8 cellular contexts compared by ENCODE assay signal in genomic region chr20:41078329-41078728, GRCh38. TPM values are rescaled to one million over a fixed set of nuclear protein-coding genes. Genes with fewer than 3 reads are reported as not detected.
DNase-seq lines count a peak whose midpoint lies in the region; ATAC-seq and TF ChIP-seq lines count a peak whose summit lies in the region.

No MANE protein-coding gene starts in this region.

- ATAC-seq in GM18873 (IDR thresholded peaks at IDR 0.05; ENCODE audit: low FRiP score, unreplicated experiment) = no peak
- no peak for ATAC-seq in HG03159 (IDR thresholded peaks at IDR 0.05; ENCODE audit: unreplicated experiment)

- H3K36me3 ChIP-seq in cardiac muscle cell = peaks cover 53% of the 10 kb centered on the region
- peaks cover 6 to 20% of the 10 kb centered on the region in 2 experiments for H3K36me3 ChIP-seq in trophoblast cell (ENCODE audit: control insufficient read depth in 1 of 2, insufficient read depth in 2 of 2, low read length in 2 of 2)

- H3K79me2 ChIP-seq in trophoblast cell (ENCODE audit: control insufficient read depth, insufficient read depth, low read length, poor library complexity) = no peaks in the 10 kb centered on the region

- no peak overlapping the region for H2AFZ ChIP-seq in trophoblast cell (ENCODE audit: insufficient read depth, low read length, poor library complexity)

- peak; percentile 54 to 76 for DNase-seq in cardiac muscle cell (ENCODE audit: low read depth in 1 of 2, low spot score in 1 of 2)
- no peak for DNase-seq in cardiac septum (ENCODE audit: low spot score)
- DNase-seq in SK-MEL-5 (ENCODE audit: low read depth, low spot score) = peak; percentile 52
- peak; percentile 51 for DNase-seq in fibroblast of mammary gland (ENCODE audit: low read depth)
- peak; percentile 8 to 83 for DNase-seq in trophoblast cell
- DNase-seq in central memory CD4-positive, alpha-beta T cell = no peak

- H3K79me1 ChIP-seq in trophoblast cell (ENCODE audit: low read length) = no peaks in the 10 kb centered on the region

- H3K4me3 ChIP-seq in cardiac muscle cell = no peak overlapping the region
- no peak overlapping the region for H3K4me3 ChIP-seq in fibroblast of mammary gland (ENCODE audit: control insufficient read depth, low read depth, low read length)
- no peak overlapping the region for H3K4me3 ChIP-seq in trophoblast cell (ENCODE audit: low read depth, low read length)

- H2BK5ac ChIP-seq in trophoblast cell (ENCODE audit: low read depth, low read length, poor library complexity) = no peak overlapping the region

- intact Hi-C loops in cardiac septum (cut with DNase I) = loop anchor here (2.0 to 5.0 kb wide), 2 partner anchors 51 to 88 kb away; partner anchors contain the start of gene TOP1

- no peak overlapping the region for H2AK5ac ChIP-seq in trophoblast cell (ENCODE audit: low read length)

- H3K27me3 ChIP-seq in cardiac muscle cell = no peaks in the 10 kb centered on the region
- H3K27me3 ChIP-seq in trophoblast cell (ENCODE audit: insufficient read depth, low read length) = no peaks in the 10 kb centered on the region

- H3K27ac ChIP-seq in cardiac muscle cell (peak overlapping the region; percentile 1), trophoblast cell (ENCODE audit: low read depth, low read length) (no peak overlapping the region)

- no peak overlapping the region for H3K9ac ChIP-seq in trophoblast cell (ENCODE audit: low read length)

- H4K8ac ChIP-seq in trophoblast cell (ENCODE audit: low read depth, low read length) = no peak overlapping the region

- H3K4me1 ChIP-seq in cardiac muscle cell (ENCODE audit: low read depth) = peaks cover 5% of the 10 kb centered on the region
- H3K4me1 ChIP-seq in trophoblast cell (ENCODE audit: control insufficient read depth in 1 of 2, insufficient read depth in 2 of 2, low read length in 2 of 2) = no peaks in the 10 kb centered on the region

- H3K4ac ChIP-seq in trophoblast cell (ENCODE audit: low read depth, low read length) = no peak overlapping the region

- no peak overlapping the region for H3K18ac ChIP-seq in trophoblast cell (ENCODE audit: low read length)

- H4K12ac ChIP-seq in trophoblast cell (ENCODE audit: low read depth, low read length) = no peak overlapping the region

- H3K4me2 ChIP-seq in trophoblast cell (ENCODE audit: low read length) = no peak overlapping the region

- in situ Hi-C loops in SK-MEL-5 (cut with HindIII; ENCODE audit: low pct_unique_long_range_greater_than_20kb, low sequenced_read_pairs) = no loop called here

- H4K91ac ChIP-seq in trophoblast cell (ENCODE audit: low read depth, low read length) = no peak overlapping the region

- H3K14ac ChIP-seq in trophoblast cell (ENCODE audit: low read length) = no peak overlapping the region

- TF ChIP-seq CTCF in cardiac muscle cell (IDR thresholded peaks at IDR 0.05; ENCODE audit: low read depth, low read length) (peak; percentile 66), fibroblast of mammary gland (conservative IDR thresholded peaks at IDR 0.05; ENCODE audit: control insufficient read depth, insufficient read depth, low read depth, low read length) (peak; percentile 52)

- H2BK12ac ChIP-seq in trophoblast cell (ENCODE audit: low read length) = no peak overlapping the region

- H3K23ac ChIP-seq in trophoblast cell (ENCODE audit: low read length) = no peak overlapping the region

- H3K9me3 ChIP-seq in cardiac muscle cell (ENCODE audit: low read depth) (no peaks in the 10 kb centered on the region), trophoblast cell (ENCODE audit: insufficient read depth, low read depth, low read length) (no peaks in the 10 kb centered on the region)

- no peak overlapping the region for H2BK120ac ChIP-seq in trophoblast cell (ENCODE audit: insufficient read depth, low read length, poor library complexity)

RNA-seq across cellular contexts. Expression of gene TOP1, which starts 49.7 kb away (rescaled TPM):
- total RNA-seq in cardiac muscle cell (12.4 and 21.5 TPM in 2 replicates), cardiac septum (23.5 TPM)
- 21.5 and 21.7 TPM in 2 replicates for polyA plus RNA-seq in cardiac muscle cell
- 16.1 and 20.0 TPM in 2 replicates for total RNA-seq in SK-MEL-5 (2014; rRNA removed; shearing (Covaris generic))
- 41.3 and 47.2 TPM in 2 replicates for polyA plus RNA-seq in SK-MEL-5 (2015; cell fraction: cytosol; rRNA removed)
- 31.2 and 33.4 TPM in 2 replicates for polyA plus RNA-seq in SK-MEL-5 (2015; cell fraction: nucleus; rRNA removed)
- polyA plus RNA-seq in trophoblast cell (2013) = 225 and 236 TPM in 2 replicates

RNA-seq across cellular contexts. Expression of gene PLCG1, which starts 59.0 kb away (rescaled TPM):
- total RNA-seq in cardiac muscle cell = 67.4 and 87.6 TPM in 2 replicates
- polyA plus RNA-seq in cardiac muscle cell = 43.7 and 48.8 TPM in 2 replicates
- total RNA-seq in cardiac septum = 66.6 TPM
- total RNA-seq in SK-MEL-5 (2014; rRNA removed; shearing (Covaris generic)) = 62.1 and 85.8 TPM in 2 replicates
- polyA plus RNA-seq in SK-MEL-5 (2015; cell fraction: cytosol; rRNA removed) = 55.6 and 69.9 TPM in 2 replicates
- polyA plus RNA-seq in SK-MEL-5 (2015; cell fraction: nucleus; rRNA removed) = 408 and 418 TPM in 2 replicates
- polyA plus RNA-seq in trophoblast cell (2013) = 55.4 and 60.6 TPM in 2 replicates

Comparison
In these comparisons a context has a peak if more than half of its experiments do, and no peak if none do; other contexts are left out.
1. DNase-seq: peak in cardiac muscle cell (2 of 2), SK-MEL-5 (single experiment), fibroblast of mammary gland (single experiment) and trophoblast cell (2 of 2); none in cardiac septum (single experiment) and central memory CD4-positive, alpha-beta T cell (single experiment).